Comparison of ENCODE assay signal across 8 cellular contexts in genomic region chr3:155382396-155383042, GRCh38.
A peak's percentile ranks its signal among the peaks of the same experiment; 100 is the strongest.
DNase-seq lines count a peak whose midpoint lies in the region; ATAC-seq and TF ChIP-seq lines count a peak whose summit lies in the region.

No MANE protein-coding gene starts in this region.

- intact Hi-C loops in colonic mucosa (cut with DNase I) = no loop called here

- TF ChIP-seq CTCF in GM10266 (IDR thresholded peaks at IDR 0.05; ENCODE audit: control insufficient read depth, insufficient read depth, low read depth, missing control alignments) (peak; percentile 46), colonic mucosa (IDR thresholded peaks at IDR 0.05) (peak; percentile 57), liver (IDR thresholded peaks at IDR 0.05; ENCODE audit: low read depth, low read length, missing input control) (peak; percentile 76)

- DNase-seq in A172 (ENCODE audit: low spot score) (peak; percentile 76), GM10266 (ENCODE audit: extremely low spot score) (peak; percentile 7), HT-29 (ENCODE audit: low spot score) (peak; percentile 93), NT2/D1 (ENCODE audit: low read depth, low spot score) (peak; percentile 87), colonic mucosa (peak; percentile 75), T-helper 9 cell (no peak)

- H3K4me1 ChIP-seq in NT2/D1 (ENCODE audit: insufficient read depth, insufficient read length) (no peaks in the 10 kb centered on the region), colonic mucosa (no peaks in the 10 kb centered on the region), liver (ENCODE audit: control insufficient read depth in 4 of 4, insufficient read depth in 4 of 4, low read length in 3 of 4) (no peaks in the 10 kb centered on the region)

- no peaks in the 10 kb centered on the region for H3K36me3 ChIP-seq in NT2/D1 (ENCODE audit: insufficient read depth, insufficient read length, low read length)
- H3K36me3 ChIP-seq in colonic mucosa = no peaks in the 10 kb centered on the region
- no peaks in the 10 kb centered on the region for H3K36me3 ChIP-seq in liver (ENCODE audit: control insufficient read depth in 4 of 4, insufficient read depth in 3 of 4, low read depth in 1 of 4, low read length in 3 of 4)

- ATAC-seq in GM21423 (IDR thresholded peaks at IDR 0.05; ENCODE audit: unreplicated experiment) = no peak

- no peak overlapping the region for H3K4me3 ChIP-seq in NT2/D1 (ENCODE audit: insufficient read length, low read depth)
- no peak overlapping the region for H3K4me3 ChIP-seq in colonic mucosa
- no peak overlapping the region for H3K4me3 ChIP-seq in liver (ENCODE audit: low read depth in 1 of 3, low read length in 3 of 3)

- no peaks in the 10 kb centered on the region for H3K9me3 ChIP-seq in NT2/D1 (ENCODE audit: insufficient read depth, low read length)
- H3K9me3 ChIP-seq in colonic mucosa = no peaks in the 10 kb centered on the region
- H3K9me3 ChIP-seq in liver (ENCODE audit: control insufficient read depth in 4 of 4, low read length in 3 of 4) = no peaks in the 10 kb centered on the region

- H3K27me3 ChIP-seq in NT2/D1 (ENCODE audit: insufficient read depth, insufficient read length) = no peaks in the 10 kb centered on the region
- no peaks in the 10 kb centered on the region for H3K27me3 ChIP-seq in colonic mucosa
- no peaks in the 10 kb centered on the region for H3K27me3 ChIP-seq in liver (ENCODE audit: control insufficient read depth in 4 of 4, insufficient read depth in 4 of 4, low read length in 3 of 4)

- WGBS in liver = 34% methylated on average over 6 of the region's 6 CpGs

- H3K27ac ChIP-seq in colonic mucosa (no peak overlapping the region), liver (ENCODE audit: low read depth in 1 of 2, low read length in 2 of 2) (no peak overlapping the region)

- H3K9ac ChIP-seq in NT2/D1 (ENCODE audit: insufficient read length, low read depth) (no peak overlapping the region), colonic mucosa (ENCODE audit: low read depth in 2 of 2, low read length in 2 of 2) (no peak overlapping the region), liver (ENCODE audit: low read depth in 1 of 2, low read length in 2 of 2) (no peak overlapping the region)

- TF ChIP-seq RAD21 in liver (IDR thresholded peaks at IDR 0.05) = peak; percentile 94 to 97

TF ChIP-seq in liver, 16 proteins besides CTCF, POLR2A, EP300 and RAD21:
- TF ChIP-seq GABPA (IDR thresholded peaks at IDR 0.05 in 1 of 2, conservative IDR thresholded peaks at IDR 0.05 in 1 of 2) (no peak), FOXA2 (IDR thresholded peaks at IDR 0.05) (no peak), SP1 (IDR thresholded peaks at IDR 0.05) (no peak), ATF3 (IDR thresholded peaks at IDR 0.05) (no peak), TAF1 (conservative IDR thresholded peaks at IDR 0.05) (no peak), REST (IDR thresholded peaks at IDR 0.05) (no peak), HNF4A (conservative IDR thresholded peaks at IDR 0.05) (no peak), ZBTB33 (IDR thresholded peaks at IDR 0.05) (no peak)
